Comparison of ENCODE assay signal across 27 cellular contexts in genomic region chr12:104354167-104354867, GRCh38.
"Had no signal": no experiment of that assay in that cellular context is flagged by ENCODE, and none has a peak within 500 bp of the region (broad histone marks: within the 10 kb centered on the region; RNA-seq: fewer than 3 reads in every experiment).

No MANE protein-coding gene starts in this region.

- DNase-seq: activated CD4-positive, alpha-beta T cell treated with anti-CD3 and anti-CD28 coated beads for 4 hours; activated CD4-positive, alpha-beta T cell treated with anti-CD3 and anti-CD28 coated beads, Interleukin-2, amount 50 U/mL, for 4 hours; activated gamma-delta T cell treated with Interleukin-2 at 50 U/mL for 16 hours; activated naive CD4-positive, alpha-beta T cell treated with anti-CD3 and anti-CD28 coated beads, Interleukin-2, amount 50 U/mL, for 16 hours; activated T-cell treated with anti-CD3 and anti-CD28 coated beads, Interleukin-2, amount 50 U/mL, for 4 hours; amniotic stem cell; brain microvascular endothelial cell; cortex of kidney; effector memory CD8-positive, alpha-beta T cell; foreskin keratinocyte; heart right ventricle; kidney glomerular epithelial cell; left lung; lower lobe of right lung; mesenchymal stem cell; naive thymus-derived CD8-positive, alpha-beta T cell; occipital lobe; right cardiac atrium; stimulated activated CD4-positive, alpha-beta T cell treated with anti-CD3 and anti-CD28 coated beads, Interleukin-2, amount 100 ng/mL, for 48 hours; stimulated activated naive CD8-positive, alpha-beta T cell treated with anti-CD3 and anti-CD28 coated beads, Interleukin-15, Interleukin-2, amounts not matched to agents 100 U/mL and 50 U/mL, for 24 hours; testis; trophoblast cell; uterus had no signal

- H3K4me1 Mint-ChIP-seq: naive thymus-derived CD8-positive, alpha-beta T cell; neural progenitor cell had no signal

- H3K27me3 ChIP-seq: brain microvascular endothelial cell, esophagus muscularis mucosa, foreskin keratinocyte, heart right ventricle, left lung, neural progenitor cell, testis, uterus had no signal

- H3K4me1 ChIP-seq: esophagus muscularis mucosa, foreskin keratinocyte, left lung, lower lobe of right lung, neural progenitor cell, testis, uterus had no signal

- H3K27me3 Mint-ChIP-seq: activated T-helper 17 cell treated with anti-CD3 and anti-CD28 coated beads, Interleukin-2, amount 50 U/mL, for 72 hours; effector memory CD8-positive, alpha-beta T cell; naive thymus-derived CD8-positive, alpha-beta T cell had no signal

- H3K9me3 ChIP-seq: esophagus muscularis mucosa, heart right ventricle, left lung, lower lobe of right lung, testis, uterus had no signal

- H3K9ac ChIP-seq: neural progenitor cell had no signal

- H3K27ac ChIP-seq: brain microvascular endothelial cell, esophagus muscularis mucosa, foreskin keratinocyte, heart right ventricle, left lung, lower lobe of right lung, neural progenitor cell, testis, uterus, VCaP had no signal

- H3K36me3 ChIP-seq: uterus had no signal

- H3K4me3 Mint-ChIP-seq: activated T-cell treated with anti-CD3 and anti-CD28 coated beads, Interleukin-2, amount 50 U/mL, for 4 hours; activated T-helper 17 cell treated with anti-CD3 and anti-CD28 coated beads, Interleukin-2, amount 50 U/mL, for 72 hours; effector memory CD8-positive, alpha-beta T cell; naive thymus-derived CD8-positive, alpha-beta T cell; neural progenitor cell had no signal

- ATAC-seq: activated T-cell treated with anti-CD3 and anti-CD28 coated beads, Interleukin-2, amount 50 U/mL, for 4 hours; activated T-helper 17 cell treated with anti-CD3 and anti-CD28 coated beads, Interleukin-2, amount 50 U/mL, for 72 hours; effector memory CD8-positive, alpha-beta T cell; foreskin keratinocyte; heart right ventricle; left lung; lower lobe of right lung; naive thymus-derived CD8-positive, alpha-beta T cell; right cardiac atrium; stimulated activated naive CD8-positive, alpha-beta T cell treated with anti-CD3 and anti-CD28 coated beads, Interleukin-15, Interleukin-2, amounts not matched to agents 100 U/mL and 50 U/mL, for 24 hours had no signal

- H3K4me3 ChIP-seq: esophagus muscularis mucosa, heart right ventricle, left lung, lower lobe of right lung, neural progenitor cell, testis, uterus had no signal

- H3K27ac Mint-ChIP-seq: effector memory CD8-positive, alpha-beta T cell; naive thymus-derived CD8-positive, alpha-beta T cell; neural progenitor cell had no signal

- H3K9me3 Mint-ChIP-seq: activated T-cell treated with anti-CD3 and anti-CD28 coated beads, Interleukin-2, amount 50 U/mL, for 4 hours; activated T-helper 17 cell treated with anti-CD3 and anti-CD28 coated beads, Interleukin-2, amount 50 U/mL, for 72 hours; effector memory CD8-positive, alpha-beta T cell; naive thymus-derived CD8-positive, alpha-beta T cell; neural progenitor cell had no signal
